ENCODE assay signal across 7 cellular contexts in genomic region chr1:206186826-206187225, GRCh38. TPM values are rescaled to one million over a fixed set of nuclear protein-coding genes. Genes with fewer than 3 reads are reported as not detected.
DNase-seq lines count a peak whose midpoint lies in the region; TF ChIP-seq lines count a peak whose summit lies in the region.
"Not testable (repeated sequence)": the region's sequence is repeated elsewhere in the genome, so short reads cannot be mapped to it uniquely, and the experiment has no call there.
"Had no signal": no experiment of that assay in that cellular context is flagged by ENCODE, and none has a peak within 500 bp of the region (broad histone marks: within the 10 kb centered on the region; RNA-seq: fewer than 3 reads in every experiment).

No MANE protein-coding gene starts in this region.

- DNase-seq in OCI-LY7 (ENCODE audit: low spot score); activated T-helper 2 cell treated with anti-CD3 and anti-CD28 coated beads, Interferon-gamma antibody, Interleukin-2, Interleukin-4, amounts not matched to agents 10 μg/mL and 5 μg/mL and 100 μg/mL, durations not matched to agents 14 hours and 24 hours and 36 hours (ENCODE audit: low spot score); MCF 10A (ENCODE audit: unreplicated experiment); endothelial cell (ENCODE audit: low spot score); mesothelial cell of epicardium (ENCODE audit: low spot score in 2 of 2, unreplicated experiment in 2 of 2): not testable (repeated sequence)

- not testable (repeated sequence) for H3K79me2 ChIP-seq in OCI-LY7 (ENCODE audit: insufficient read depth, low read depth, low read length)

- H3K27ac ChIP-seq in HEK293 (ENCODE audit: extremely low read depth, low read depth, low read length); OCI-LY7 (ENCODE audit: low read depth, low read length, poor library complexity, severe bottlenecking): not testable (repeated sequence)

- not testable (repeated sequence) for H3K4me1 Mint-ChIP-seq in activated T-helper 2 cell treated with anti-CD3 and anti-CD28 coated beads, Interferon-gamma antibody, Interleukin-2, Interleukin-4, amounts not matched to agents 10 μg/mL and 5 μg/mL and 100 μg/mL, durations not matched to agents 14 hours and 24 hours and 36 hours (ENCODE audit: low read depth); MCF 10A (ENCODE audit: insufficient read depth, unreplicated experiment); endothelial cell (ENCODE audit: unreplicated experiment); mesothelial cell of epicardium

- not testable (repeated sequence) for H3K27me3 Mint-ChIP-seq in activated T-helper 2 cell treated with anti-CD3 and anti-CD28 coated beads, Interferon-gamma antibody, Interleukin-2, Interleukin-4, amounts not matched to agents 10 μg/mL and 5 μg/mL and 100 μg/mL, durations not matched to agents 14 hours and 24 hours and 36 hours (ENCODE audit: low read depth); MCF 10A (ENCODE audit: insufficient read depth, unreplicated experiment); endothelial cell (ENCODE audit: unreplicated experiment); mesothelial cell of epicardium (ENCODE audit: low read depth)

- H3K36me3 ChIP-seq in HEK293 (ENCODE audit: control insufficient read depth in 2 of 2, insufficient read depth in 1 of 2, low read length in 2 of 2); OCI-LY7 (ENCODE audit: insufficient read depth, low read length): not testable (repeated sequence)

- H3K4me3 Mint-ChIP-seq in activated T-helper 2 cell treated with anti-CD3 and anti-CD28 coated beads, Interferon-gamma antibody, Interleukin-2, Interleukin-4, amounts not matched to agents 10 μg/mL and 5 μg/mL and 100 μg/mL, durations not matched to agents 14 hours and 24 hours and 36 hours (ENCODE audit: low read depth); MCF 10A (ENCODE audit: unreplicated experiment); endothelial cell (ENCODE audit: unreplicated experiment); mesothelial cell of epicardium: not testable (repeated sequence)

- H3K9me3 ChIP-seq in HEK293 (ENCODE audit: control insufficient read depth, insufficient read depth, low read depth, low read length); OCI-LY7 (ENCODE audit: low read length): not testable (repeated sequence)

- peak overlapping the region; percentile 43 for H3K27ac Mint-ChIP-seq in activated T-helper 2 cell treated with anti-CD3 and anti-CD28 coated beads, Interferon-gamma antibody, Interleukin-2, Interleukin-4, amounts not matched to agents 10 μg/mL and 5 μg/mL and 100 μg/mL, durations not matched to agents 14 hours and 24 hours and 36 hours
- not testable (repeated sequence) for H3K27ac Mint-ChIP-seq in MCF 10A (ENCODE audit: low read depth, unreplicated experiment)
- peak overlapping the region; percentile 81 for H3K27ac Mint-ChIP-seq in endothelial cell (ENCODE audit: unreplicated experiment)
- peak overlapping the region; percentile 70 for H3K27ac Mint-ChIP-seq in mesothelial cell of epicardium

- H3K9me2 ChIP-seq in OCI-LY7 (ENCODE audit: insufficient read depth, low read length): not testable (repeated sequence)

- H3K4me2 ChIP-seq in OCI-LY7 (ENCODE audit: low read length): not testable (repeated sequence)

- CTCF ChIA-PET in HEK293 (lab: Yijun Ruan, JAX); OCI-LY7 (lab: Charles Lee; ENCODE audit: unreplicated experiment); MCF 10A (lab: Yijun Ruan, JAX): not testable (repeated sequence)

- not testable (repeated sequence) for H2AFZ ChIP-seq in OCI-LY7 (ENCODE audit: low read length)

- not testable (repeated sequence) for H3K36me3 Mint-ChIP-seq in activated T-helper 2 cell treated with anti-CD3 and anti-CD28 coated beads, Interferon-gamma antibody, Interleukin-2, Interleukin-4, amounts not matched to agents 10 μg/mL and 5 μg/mL and 100 μg/mL, durations not matched to agents 14 hours and 24 hours and 36 hours (ENCODE audit: low read depth); MCF 10A (ENCODE audit: insufficient read depth, unreplicated experiment); endothelial cell (ENCODE audit: low read depth, unreplicated experiment); mesothelial cell of epicardium

- H3K4me3 ChIP-seq in HEK293 (ENCODE audit: low read depth, low read length); OCI-LY7 (ENCODE audit: low read depth, low read length, poor library complexity, severe bottlenecking): not testable (repeated sequence)

- POLR2A ChIA-PET in HEK293 (lab: Yijun Ruan, JAX); OCI-LY7 (lab: Charles Lee); MCF 10A (lab: Yijun Ruan, JAX): not testable (repeated sequence)

- BruUV-seq in OCI-LY7 (replicated peaks; lab: Mats Ljungman, UMichigan) (TSS peak; percentile 78), MCF 10A (replicated peaks; lab: Mats Ljungman, UMichigan) (TSS peak; percentile 60)

- H3K9me3 Mint-ChIP-seq in activated T-helper 2 cell treated with anti-CD3 and anti-CD28 coated beads, Interferon-gamma antibody, Interleukin-2, Interleukin-4, amounts not matched to agents 10 μg/mL and 5 μg/mL and 100 μg/mL, durations not matched to agents 14 hours and 24 hours and 36 hours; MCF 10A (ENCODE audit: unreplicated experiment); endothelial cell (ENCODE audit: unreplicated experiment); mesothelial cell of epicardium: not testable (repeated sequence)

- H4K20me1 ChIP-seq in OCI-LY7 (ENCODE audit: insufficient read depth, low read length): not testable (repeated sequence)

- intact Hi-C loops in OCI-LY7 (cut with micrococcal nuclease; ENCODE audit: unreplicated experiment); activated T-helper 2 cell treated with anti-CD3 and anti-CD28 coated beads, Interferon-gamma antibody, Interleukin-2, Interleukin-4, amounts not matched to agents 10 μg/mL and 5 μg/mL and 100 μg/mL, durations not matched to agents 14 hours and 24 hours and 36 hours (cut with micrococcal nuclease); MCF 10A (cut with micrococcal nuclease): not testable (repeated sequence)

- not testable (repeated sequence) for H3K4me1 ChIP-seq in HEK293 (ENCODE audit: control insufficient read depth, insufficient read depth, low read length); OCI-LY7 (ENCODE audit: insufficient read depth, low read length, poor library complexity, severe bottlenecking)

- not testable (repeated sequence) for TF ChIP-seq CTCF in HEK293 (tag by site-specific recombination; IDR thresholded peaks at IDR 0.05); OCI-LY7 (conservative IDR thresholded peaks at IDR 0.05; ENCODE audit: low read length); MCF 10A (IDR thresholded peaks at IDR 0.05; ENCODE audit: unreplicated experiment); endothelial cell (IDR thresholded peaks at IDR 0.05; ENCODE audit: unreplicated experiment); mesothelial cell of epicardium (IDR thresholded peaks at IDR 0.05; ENCODE audit: unreplicated experiment)

TF ChIP-seq in HEK293, 187 proteins besides CTCF, POLR2A, EP300 and RAD21:
- peak; percentile 26; the same call in 1 of the 2 replicates for TF ChIP-seq EGR2 (tag by site-specific recombination; IDR thresholded peaks at IDR 0.05; ENCODE audit: low read depth)

RNA-seq across cellular contexts. Expression of gene FAM72A, which starts 15.8 kb away (rescaled TPM):
- 31.0 and 35.0 TPM in 2 replicates for total RNA-seq in OCI-LY7 (2014; rRNA removed; shearing (Covaris generic))
- total RNA-seq in OCI-LY7 (2022): 60.1 and 78.2 TPM in 2 replicates
- total RNA-seq in activated T-helper 2 cell treated with anti-CD3 and anti-CD28 coated beads, Interferon-gamma antibody, Interleukin-2, Interleukin-4, amounts not matched to agents 10 μg/mL and 5 μg/mL and 100 μg/mL, durations not matched to agents 14 hours and 24 hours and 36 hours: 28.2 and 29.5 TPM in 2 replicates
- 19.4 and 21.8 TPM in 2 replicates for total RNA-seq in MCF 10A (2022)
- total RNA-seq in endothelial cell (ENCODE audit: unreplicated experiment): 21.7 TPM
- total RNA-seq in mesothelial cell of epicardium: 1.7 to 2.5 TPM (median 2.0 TPM) in 3 replicates
- total RNA-seq: CD8-positive, alpha-beta T cell had no signal

RNA-seq across cellular contexts. Expression of gene SRGAP2, which starts 16.5 kb away (rescaled TPM):
- total RNA-seq in OCI-LY7 (2014; rRNA removed; shearing (Covaris generic)): 58.3 and 65.1 TPM in 2 replicates
- 82.5 and 90.1 TPM in 2 replicates for total RNA-seq in OCI-LY7 (2022)
- 142 and 157 TPM in 2 replicates for total RNA-seq in activated T-helper 2 cell treated with anti-CD3 and anti-CD28 coated beads, Interferon-gamma antibody, Interleukin-2, Interleukin-4, amounts not matched to agents 10 μg/mL and 5 μg/mL and 100 μg/mL, durations not matched to agents 14 hours and 24 hours and 36 hours
- 72.1 and 78.0 TPM in 2 replicates for total RNA-seq in MCF 10A (2022)
- total RNA-seq in endothelial cell (ENCODE audit: unreplicated experiment): 218 TPM
- total RNA-seq in mesothelial cell of epicardium: 50.7 to 54.2 TPM (median 50.9 TPM) in 3 replicates
